In genomic region chrX:105314468-105314867, GRCh38 we compare ENCODE assay signal across 22 cellular contexts.
A peak's percentile ranks its signal among the peaks of the same experiment; 100 is the strongest.
DNase-seq lines count a peak whose midpoint lies in the region; TF ChIP-seq lines count a peak whose summit lies in the region.
"Had no signal": no experiment of that assay in that cellular context is flagged by ENCODE, and none has a peak within 500 bp of the region (broad histone marks: within the 10 kb centered on the region; RNA-seq: fewer than 3 reads in every experiment).

No MANE protein-coding gene starts in this region.

- CTCF ChIA-PET in PC-9 (lab: Charles Lee) = no interaction called here

- no peak for TF ChIP-seq POLR2A in adrenal gland (IDR thresholded peaks at IDR 0.05)

- H3K4me1 ChIP-seq in PC-9 (replicated peaks; ENCODE audit: insufficient read depth) (peaks cover 39% of the 10 kb centered on the region), adrenal gland (replicated peaks in 1 of 2) (no peaks in the 10 kb centered on the region)
- H3K4me1 ChIP-seq: ascending aorta, colonic mucosa, gastrocnemius medialis, parathyroid adenoma, sigmoid colon, testis had no signal

- no peaks in the 10 kb centered on the region for H3K79me2 ChIP-seq in PC-9 (ENCODE audit: low read depth)
- H3K79me2 ChIP-seq: parathyroid adenoma had no signal

- peak; percentile 45 for DNase-seq in ELR (ENCODE audit: low read depth)
- peak; percentile 14 to 91 for DNase-seq in PC-9
- peak; percentile 16 for DNase-seq in dedifferentiated amniotic fluid mesenchymal stem cell (ENCODE audit: extremely low spot score)
- DNase-seq in iris pigment epithelial cell (ENCODE audit: low read depth) = peak; percentile 75
- DNase-seq in EL = no peak
- no peak for DNase-seq in COLO668 (lab: John Stamatoyannopoulos, UW; ENCODE audit: unreplicated experiment)
- no peak for DNase-seq in SW 1271 (lab: John Stamatoyannopoulos, UW)
- DNase-seq in adrenal gland = no peak
- DNase-seq: activated CD4-positive, CD25-positive, alpha-beta regulatory T cell; activated naive CD4-positive, alpha-beta T cell treated with anti-CD3 and anti-CD28 coated beads for 36 hours; activated T-cell treated with anti-CD3 and anti-CD28 coated beads, Interleukin-2, amount 50 U/mL, for 24 hours; colonic mucosa; gastrocnemius medialis; natural killer cell; NCI-H1436; NCI-H82; sigmoid colon; T-helper 9 cell; testis had no signal

- peak overlapping the region; percentile 73 for H2AFZ ChIP-seq in PC-9
- H2AFZ ChIP-seq: parathyroid adenoma had no signal

- H3K9me2 ChIP-seq in PC-9 (ENCODE audit: insufficient read depth) = no peaks in the 10 kb centered on the region

- WGBS in adrenal gland, 4 donors = 83 to 92% (median 87%) methylated on average over 2 of the region's 2 CpGs

- H3K4me3 ChIP-seq in PC-9 (peak overlapping the region; percentile 57), adrenal gland (no peak overlapping the region)
- H3K4me3 ChIP-seq: ascending aorta, colonic mucosa, gastrocnemius medialis, sigmoid colon, testis had no signal

- H3K9me3 ChIP-seq in PC-9 (ENCODE audit: insufficient read depth, low read depth) (no peaks in the 10 kb centered on the region), adrenal gland (replicated peaks in 1 of 3) (no peaks in the 10 kb centered on the region)
- H3K9me3 ChIP-seq: ascending aorta, colonic mucosa, gastrocnemius medialis, sigmoid colon, testis had no signal

- H3K27ac ChIP-seq in PC-9 = peak overlapping the region; percentile 98
- H3K27ac ChIP-seq in adrenal gland = no peak overlapping the region
- H3K27ac ChIP-seq: ascending aorta, C4-2B, colonic mucosa, gastrocnemius medialis, parathyroid adenoma, sigmoid colon, testis had no signal

- TF ChIP-seq CTCF in PC-9 (conservative IDR thresholded peaks at IDR 0.05) = no peak
- TF ChIP-seq CTCF in adrenal gland (IDR thresholded peaks at IDR 0.05) = no peak

- POLR2A ChIA-PET in PC-9 (lab: Charles Lee; ENCODE audit: unreplicated experiment) = interaction anchor here (0.7 kb wide), 1 partner anchor 387 kb away, joined by 4 read pairs; no protein-coding TSS in a partner anchor

- peak overlapping the region; percentile 90 for H3K4me2 ChIP-seq in PC-9

- no peaks in the 10 kb centered on the region for H4K20me1 ChIP-seq in PC-9 (ENCODE audit: insufficient read depth)

- peaks cover 21% of the 10 kb centered on the region for H3F3A ChIP-seq in PC-9 (ENCODE audit: insufficient read depth, low read depth)

- H3K36me3 ChIP-seq in PC-9 (ENCODE audit: low read depth) = no peaks in the 10 kb centered on the region
- H3K36me3 ChIP-seq in adrenal gland (replicated peaks in 1 of 2) = no peaks in the 10 kb centered on the region
- H3K36me3 ChIP-seq: ascending aorta, colonic mucosa, gastrocnemius medialis, sigmoid colon had no signal

- BruUV-seq in PC-9 (replicated peaks; lab: Mats Ljungman, UMichigan) = no TSS peak

- H3K27me3 ChIP-seq in PC-9 (ENCODE audit: insufficient read depth, low read depth) (no peaks in the 10 kb centered on the region), adrenal gland (peaks cover 25% of the 10 kb centered on the region)
- H3K27me3 ChIP-seq: ascending aorta, colonic mucosa, gastrocnemius medialis, sigmoid colon, testis had no signal

- intact Hi-C loops in PC-9 (cut with micrococcal nuclease; ENCODE audit: unreplicated experiment) = loop anchor here (2.0 to 5.0 kb wide), 4 partner anchors 42 to 386 kb away; no protein-coding TSS in a partner anchor
- intact Hi-C loops in adrenal gland (cut with DNase I) = no loop called here

Comparison
In these comparisons a context has a peak if more than half of its experiments do, and no peak if none do; other contexts are left out.
1. DNase-seq: peak in ELR (single experiment), PC-9 (2 of 2), dedifferentiated amniotic fluid mesenchymal stem cell (single experiment) and iris pigment epithelial cell (single experiment); none in EL (single experiment), COLO668 (single experiment), SW 1271 (0 of 2) and adrenal gland (0 of 7).